17 cellular contexts compared by ENCODE assay signal in the genomic region with DNA sequence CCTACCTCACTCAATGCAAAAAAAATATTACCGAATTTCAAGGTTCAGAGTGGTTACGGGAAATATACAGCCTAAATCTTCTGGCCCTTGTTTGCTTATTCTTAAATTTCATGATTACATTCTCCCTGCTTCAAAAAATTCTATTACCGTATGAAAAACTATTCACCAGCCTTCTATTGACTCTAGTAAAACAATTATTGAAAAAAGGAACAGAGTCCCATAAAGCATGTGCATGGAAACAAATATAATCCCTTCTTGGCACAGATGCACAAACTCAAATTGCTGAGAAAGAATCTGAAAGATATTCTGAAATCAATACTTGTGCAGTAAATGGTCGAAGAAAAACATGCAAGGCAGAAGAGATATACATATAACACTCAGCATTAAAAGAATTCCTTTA.
DNase-seq lines count a peak whose midpoint lies in the region; TF ChIP-seq lines count a peak whose summit lies in the region.
"Had no signal": no experiment of that assay in that cellular context is flagged by ENCODE, and none has a peak within 500 bp of the region (broad histone marks: within the 10 kb centered on the region; RNA-seq: fewer than 3 reads in every experiment).

No MANE protein-coding gene starts in this region.

- CTCF ChIA-PET in RWPE1 (lab: Yijun Ruan, JAX), result no interaction called here

- H3K27ac ChIP-seq in VCaP (peak overlapping the region; percentile 89), RWPE1 (no peak overlapping the region)
- H3K27ac ChIP-seq: BLaER1, GM23248 had no signal

- POLR2A ChIA-PET in RWPE1 (lab: Yijun Ruan, JAX; ENCODE audit: low non-redundant PET), result no interaction called here

- TF ChIP-seq CTCF in VCaP (conservative IDR thresholded peaks at IDR 0.05), result no peak
- TF ChIP-seq CTCF in RWPE1 (conservative IDR thresholded peaks at IDR 0.05; ENCODE audit: low read depth), result no peak

- peak; percentile 13 for DNase-seq in NCI-H2171 treated with DMSO at 0.1 percent for 48 hours (lab: John Stamatoyannopoulos, UW)
- DNase-seq in NCI-H2171 (lab: John Stamatoyannopoulos, UW), result no peak
- peak; percentile 49 for DNase-seq in NCI-H146 (lab: John Stamatoyannopoulos, UW)
- DNase-seq in RWPE1 (ENCODE audit: low spot score), result no peak
- DNase-seq in hippocampal formation (lab: John Stamatoyannopoulos, UW), result no peak
- no peak for DNase-seq in activated gamma-delta T cell treated with Interleukin-2 at 50 U/mL for 16 hours
- DNase-seq: CD4-positive, alpha-beta T cell; GM23248; H7; MV-4-11; NCI-H1694 treated with DMSO at 0.1 percent for 48 hours; NCI-H774; RPMI8226; SK-N-SH; SW 1271 had no signal

Comparison
In these comparisons a context has a peak if more than half of its experiments do, and no peak if none do; other contexts are left out.
1. DNase-seq: peak in NCI-H2171 treated with DMSO at 0.1 percent for 48 hours (single experiment) and NCI-H146 (single experiment); none in NCI-H2171 (single experiment), RWPE1 (single experiment), hippocampal formation (0 of 2) and activated gamma-delta T cell treated with Interleukin-2 at 50 U/mL for 16 hours (single experiment).